25 cellular contexts compared by ENCODE assay signal in the genomic region with DNA sequence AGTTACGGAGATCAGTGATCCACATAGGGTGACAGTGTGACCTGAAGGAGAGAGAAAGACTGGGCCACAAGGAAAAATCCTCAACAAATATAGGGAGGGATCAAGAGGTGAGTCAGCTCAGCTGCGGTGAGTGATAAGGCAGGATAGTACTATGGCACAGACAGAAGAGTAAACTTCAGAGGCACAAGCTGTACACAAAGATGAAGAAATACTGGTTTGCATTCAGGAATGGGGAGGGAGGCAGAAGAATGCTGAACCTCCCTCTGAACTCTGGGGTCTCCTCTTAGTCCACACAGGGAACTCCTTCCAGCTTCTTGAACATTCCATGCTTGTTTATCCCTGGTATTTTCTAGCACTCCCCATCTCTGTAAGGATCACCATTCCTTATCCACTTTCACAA.
"Had no signal": no experiment of that assay in that cellular context is flagged by ENCODE, and none has a peak within 500 bp of the region (broad histone marks: within the 10 kb centered on the region; RNA-seq: fewer than 3 reads in every experiment).

No MANE protein-coding gene starts in this region.

- H3K27me3 ChIP-seq: esophagus squamous epithelium, right atrium auricular region, suprapubic skin, thyroid gland, upper lobe of left lung, uterus had no signal

- DNase-seq: effector CD4-positive, alpha-beta T cell; endodermal cell; esophagus squamous epithelium; foreskin fibroblast; head of caudate nucleus; hippocampal formation; left colon; left ventricle myocardium superior; mesendoderm; naive B cell; stimulated activated CD4-positive, alpha-beta T cell treated with anti-CD3 and anti-CD28 coated beads, Interleukin-4, amount 100 ng/mL, for 1 hour; stimulated activated CD8-positive, alpha-beta memory T cell treated with anti-CD3 and anti-CD28 coated beads, Interleukin-4, amount 100 ng/mL, for 48 hours; stimulated activated naive CD8-positive, alpha-beta T cell treated with anti-CD3 and anti-CD28 coated beads, Interleukin-15, Interleukin-2, amounts not matched to agents 100 U/mL and 50 U/mL, for 24 hours; thyroid gland; upper lobe of left lung; uterus had no signal

- H3K9ac ChIP-seq: parathyroid adenoma had no signal

- H3K27ac ChIP-seq: coronary artery, esophagus squamous epithelium, parathyroid adenoma, right atrium auricular region, suprapubic skin, thyroid gland, upper lobe of left lung, uterus had no signal

- H2AFZ ChIP-seq: parathyroid adenoma had no signal

- H3K36me3 Mint-ChIP-seq: stimulated activated effector memory CD8-positive, alpha-beta T cell treated with anti-CD3 and anti-CD28 coated beads, Interleukin-12 subunit alpha, Interleukin-12 subunit beta, amount 100 ng/mL, for 72 hours had no signal

- H3K27ac Mint-ChIP-seq: endodermal cell; naive B cell; nephron; stimulated activated effector memory CD8-positive, alpha-beta T cell treated with anti-CD3 and anti-CD28 coated beads, Interleukin-12 subunit alpha, Interleukin-12 subunit beta, amount 100 ng/mL, for 72 hours had no signal

- H3K4me1 ChIP-seq: parathyroid adenoma, right atrium auricular region, suprapubic skin, thyroid gland, upper lobe of left lung, uterus had no signal

- H3K4me3 Mint-ChIP-seq: endodermal cell; naive B cell; nephron; stimulated activated effector memory CD8-positive, alpha-beta T cell treated with anti-CD3 and anti-CD28 coated beads, Interleukin-12 subunit alpha, Interleukin-12 subunit beta, amount 100 ng/mL, for 72 hours had no signal

- H3K9me3 ChIP-seq: thyroid gland, uterus had no signal

- H3K4me2 ChIP-seq: smooth muscle cell had no signal

- H3K27me3 Mint-ChIP-seq: naive B cell had no signal

- H3K4me1 Mint-ChIP-seq: endodermal cell; naive B cell; nephron; stimulated activated effector memory CD8-positive, alpha-beta T cell treated with anti-CD3 and anti-CD28 coated beads, Interleukin-12 subunit alpha, Interleukin-12 subunit beta, amount 100 ng/mL, for 72 hours had no signal

- FAIRE-seq: endothelial cell of umbilical vein had no signal

- H3K36me3 ChIP-seq: esophagus squamous epithelium, right atrium auricular region, suprapubic skin, thyroid gland, upper lobe of left lung, uterus had no signal

- H3K4me3 ChIP-seq: coronary artery, esophagus squamous epithelium, lung, right atrium auricular region, smooth muscle cell, suprapubic skin, thyroid gland, upper lobe of left lung, uterus had no signal

- H3K79me2 ChIP-seq: parathyroid adenoma had no signal

- ATAC-seq: left colon; left ventricle myocardium superior; stimulated activated effector memory CD8-positive, alpha-beta T cell treated with anti-CD3 and anti-CD28 coated beads, Interleukin-12 subunit alpha, Interleukin-12 subunit beta, amount 100 ng/mL, for 72 hours; stimulated activated naive CD8-positive, alpha-beta T cell treated with anti-CD3 and anti-CD28 coated beads, Interleukin-15, Interleukin-2, amounts not matched to agents 100 U/mL and 50 U/mL, for 24 hours had no signal
